ENCODE assay signal across 9 cellular contexts in the genomic region with DNA sequence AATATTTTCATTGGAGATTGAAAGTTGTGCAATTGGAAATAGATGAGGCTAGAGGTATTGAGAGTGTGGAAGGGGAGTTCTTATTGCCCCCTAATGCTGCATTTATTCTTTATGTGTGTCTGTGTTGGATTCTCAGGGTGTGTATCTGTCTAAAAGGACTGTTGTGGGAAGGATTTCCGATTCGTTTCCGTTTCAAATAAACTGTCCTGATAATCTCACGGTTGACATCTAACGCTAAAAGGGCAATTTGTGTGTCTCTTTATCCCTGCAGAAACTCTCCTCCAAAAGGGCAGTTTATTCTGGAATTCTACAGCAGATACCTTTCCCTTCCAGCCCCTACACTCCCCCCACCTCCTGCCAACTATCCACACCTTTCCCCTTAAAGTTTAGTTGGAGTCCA. TPM values are rescaled to one million over a fixed set of nuclear protein-coding genes. Genes with fewer than 3 reads are reported as not detected.
DNase-seq lines count a peak whose midpoint lies in the region; ATAC-seq and TF ChIP-seq lines count a peak whose summit lies in the region.
"Had no signal": no experiment of that assay in that cellular context is flagged by ENCODE, and none has a peak within 500 bp of the region (broad histone marks: within the 10 kb centered on the region; RNA-seq: fewer than 3 reads in every experiment).

No MANE protein-coding gene starts in this region.

- ATAC-seq in RWPE2 (ENCODE audit: low read depth) = no peak
- ATAC-seq in GM21381 (IDR thresholded peaks at IDR 0.05; ENCODE audit: unreplicated experiment) = no peak
- ATAC-seq in GM19463 (IDR thresholded peaks at IDR 0.05; ENCODE audit: unreplicated experiment) = no peak

- TF ChIP-seq POLR2A in suprapubic skin (IDR thresholded peaks at IDR 0.05) = no peak

- peak overlapping the region; percentile 84 for H2AFZ ChIP-seq in GM23248

- H3K27ac ChIP-seq in GM23248 (no peak overlapping the region), RWPE2 (ENCODE audit: poor library complexity, severe bottlenecking) (peak overlapping the region; percentile 88), suprapubic skin (peak overlapping the region; percentile 98)

- H3K4me2 ChIP-seq in GM23248 (ENCODE audit: unreplicated experiment) = peak overlapping the region; percentile 87

- no peaks in the 10 kb centered on the region for H3K27me3 ChIP-seq in GM23248 (replicated peaks; ENCODE audit: insufficient read depth)
- no peaks in the 10 kb centered on the region for H3K27me3 ChIP-seq in RWPE2 (ENCODE audit: insufficient read depth, poor library complexity, severe bottlenecking)
- H3K27me3 ChIP-seq in suprapubic skin = no peaks in the 10 kb centered on the region

- peaks cover 39% of the 10 kb centered on the region for H3K79me2 ChIP-seq in GM23248 (ENCODE audit: insufficient read depth)

- in situ Hi-C loops in GM23248 (cut with MboI) = loop anchor here (10.0 kb wide), 1 partner anchor 213 kb away; no protein-coding TSS in a partner anchor

- no peaks in the 10 kb centered on the region for H3K9me2 ChIP-seq in GM23248 (ENCODE audit: insufficient read depth)

- DNase-seq in GM23248 (no peak), RWPE2 (ENCODE audit: low spot score) (no peak), inferior parietal cortex (ENCODE audit: extremely low spot score) (peak; percentile 24), suprapubic skin (ENCODE audit: low spot score in 2 of 2) (no peak)
- no peak for DNase-seq in activated CD4-positive, alpha-beta T cell treated with anti-CD3 and anti-CD28 coated beads, Interleukin-2, amount 50 U/mL, for 4 hours
- DNase-seq: activated CD4-positive, alpha-beta memory T cell treated with anti-CD3 and anti-CD28 coated beads for 36 hours; effector memory CD4-positive, alpha-beta T cell had no signal

- TF ChIP-seq EP300 in suprapubic skin (IDR thresholded peaks at IDR 0.05) = no peak

- H3K36me3 ChIP-seq in GM23248 (ENCODE audit: low read depth) (no peaks in the 10 kb centered on the region), RWPE2 (ENCODE audit: low read depth) (no peaks in the 10 kb centered on the region), suprapubic skin (no peaks in the 10 kb centered on the region)

- WGBS in GM23248 (ENCODE audit: low coverage in 1 of 2, low lambda C conversion rate in 2 of 2, missing lambda C conversion rate in 2 of 2), 2 experiments = 1 to 7% methylated on average over 5 of the region's 5 CpGs
- 9% methylated on average over 5 of the region's 5 CpGs for WGBS in suprapubic skin

- peaks cover 7% of the 10 kb centered on the region; the same call in 1 of the 2 replicates for H3F3A ChIP-seq in GM23248 (ENCODE audit: insufficient read depth)

- no peak for TF ChIP-seq CTCF in RWPE2 (IDR thresholded peaks at IDR 0.05; ENCODE audit: poor library complexity, severe bottlenecking)
- TF ChIP-seq CTCF in suprapubic skin (IDR thresholded peaks at IDR 0.05) = no peak

- no peaks in the 10 kb centered on the region for H3K9me3 ChIP-seq in GM23248 (ENCODE audit: low read depth)
- no peaks in the 10 kb centered on the region for H3K9me3 ChIP-seq in RWPE2 (ENCODE audit: severe bottlenecking)
- no peaks in the 10 kb centered on the region for H3K9me3 ChIP-seq in suprapubic skin

- H3K4me3 ChIP-seq in GM23248 = peak overlapping the region; percentile 91
- peak overlapping the region; percentile 78 for H3K4me3 ChIP-seq in RWPE2 (ENCODE audit: severe bottlenecking)
- H3K4me3 ChIP-seq in suprapubic skin = peak overlapping the region; percentile 93

- peak overlapping the region; percentile 90; the same call in 1 of the 2 replicates for H3K9ac ChIP-seq in GM23248

- H4K20me1 ChIP-seq in GM23248 (ENCODE audit: insufficient read depth) = no peaks in the 10 kb centered on the region

- H3K4me1 ChIP-seq in GM23248 (ENCODE audit: insufficient read depth) (peaks cover 22% of the 10 kb centered on the region), RWPE2 (ENCODE audit: insufficient read depth, poor library complexity, severe bottlenecking) (peaks cover 10% of the 10 kb centered on the region), suprapubic skin (peaks cover 46% of the 10 kb centered on the region)

RNA-seq across cellular contexts. Expression of a gene that starts 0.9 kb away (rescaled TPM):
- 4.1 and 5.2 TPM in 2 replicates for total RNA-seq in GM23248 (2014; rRNA removed; shearing (Covaris generic))
- 0.91 and 1.3 TPM in 2 replicates for polyA plus RNA-seq in GM23248 (2016; fragmentation: Nextera tagmentation; extraction: Ambion mirVana)
- total RNA-seq in suprapubic skin = 10 to 100 TPM; 13.1 to 25.6 (median 17.2) TPM
